In genomic region chr2:159821775-159822477, GRCh38 we compare ENCODE assay signal across 8 cellular contexts. TPM values are rescaled to one million over a fixed set of nuclear protein-coding genes. Genes with fewer than 3 reads are reported as not detected.
A peak's percentile ranks its signal among the peaks of the same experiment; 100 is the strongest.
DNase-seq lines count a peak whose midpoint lies in the region; ATAC-seq and TF ChIP-seq lines count a peak whose summit lies in the region.
"Not testable (repeated sequence)": the region's sequence is repeated elsewhere in the genome, so short reads cannot be mapped to it uniquely, and the experiment has no call there.

No MANE protein-coding gene starts in this region.

- H3K9ac ChIP-seq in colonic mucosa (ENCODE audit: low read depth in 2 of 2, low read length in 2 of 2) = not testable (repeated sequence)

- not testable (repeated sequence) for H3K4me1 Mint-ChIP-seq in nephron progenitor cell

- TF ChIP-seq CTCF in colonic mucosa (IDR thresholded peaks at IDR 0.05); nephron progenitor cell (IDR thresholded peaks at IDR 0.05); upper lobe of right lung (IDR thresholded peaks at IDR 0.05): not testable (repeated sequence)

- ATAC-seq in upper lobe of right lung = peak; percentile 72

- H3K4me1 ChIP-seq in colonic mucosa, upper lobe of right lung: not testable (repeated sequence)

- not testable (repeated sequence) for H3K27me3 ChIP-seq in colonic mucosa, upper lobe of right lung

- not testable (repeated sequence) for H3K9me3 ChIP-seq in colonic mucosa, upper lobe of right lung

- DNase-seq in DMS153 (lab: John Stamatoyannopoulos, UW) (peak; percentile 37), HuH-7 (ENCODE audit: low spot score) (peak; percentile 20), NCI-H2171 treated with DMSO at 0.1 percent for 48 hours (lab: John Stamatoyannopoulos, UW) (peak; percentile 42), NCI-H748 (lab: John Stamatoyannopoulos, UW; ENCODE audit: unreplicated experiment) (peak; percentile 73), colonic mucosa (peak; percentile 83), left kidney (ENCODE audit: low read depth, low spot score) (peak; percentile 37), nephron progenitor cell (peak; percentile 12), upper lobe of right lung (peak; percentile 65)

- peaks cover 10% of the 10 kb centered on the region for H3K9me3 Mint-ChIP-seq in nephron progenitor cell

- H3K27ac ChIP-seq in colonic mucosa, upper lobe of right lung: not testable (repeated sequence)

- not testable (repeated sequence) for H3K36me3 ChIP-seq in colonic mucosa, upper lobe of right lung

- H3K4me3 ChIP-seq in colonic mucosa, upper lobe of right lung: not testable (repeated sequence)

- not testable (repeated sequence) for H3K27me3 Mint-ChIP-seq in nephron progenitor cell (ENCODE audit: low read depth, poor library complexity)

- not testable (repeated sequence) for H3K4me3 Mint-ChIP-seq in nephron progenitor cell

- intact Hi-C loops in colonic mucosa (cut with DNase I); upper lobe of right lung (cut with DNase I): not testable (repeated sequence)

- H3K36me3 Mint-ChIP-seq in nephron progenitor cell (ENCODE audit: low read depth) = not testable (repeated sequence)

- H3K27ac Mint-ChIP-seq in nephron progenitor cell = not testable (repeated sequence)

RNA-seq across cellular contexts. Expression of gene CD302, which starts 23.9 kb away (rescaled TPM):
- 10 to 100 TPM in 1 of 2 donors, 1 to 10 TPM in 1; 8.5 to 15.1 TPM for total RNA-seq in colonic mucosa
- 109 TPM for total RNA-seq in upper lobe of right lung

Comparison
In these comparisons a context has a peak if more than half of its experiments do, and no peak if none do; other contexts are left out.
1. DNase-seq: peak in every context shown above with its lines; median percentile 83 in colonic mucosa; 73 in NCI-H748; 65 in upper lobe of right lung; 42 in NCI-H2171 treated with DMSO at 0.1 percent for 48 hours; 37 in DMS153; 37 in left kidney; 20 in HuH-7; 12 in nephron progenitor cell.